In genomic region chr5:72346396-72346795, GRCh38 we compare ENCODE assay signal across 22 cellular contexts. TPM values are rescaled to one million over a fixed set of nuclear protein-coding genes. Genes with fewer than 3 reads are reported as not detected.
A peak's percentile ranks its signal among the peaks of the same experiment; 100 is the strongest.
DNase-seq lines count a peak whose midpoint lies in the region; ATAC-seq, FAIRE-seq and TF ChIP-seq lines count a peak whose summit lies in the region.
"Had no signal": no experiment of that assay in that cellular context is flagged by ENCODE, and none has a peak within 500 bp of the region (broad histone marks: within the 10 kb centered on the region; RNA-seq: fewer than 3 reads in every experiment).

No MANE protein-coding gene starts in this region.

- BruUV-seq in IMR-90 (replicated peaks; lab: Mats Ljungman, UMichigan) (no TSS peak), HepG2 (replicated peaks; lab: Mats Ljungman, UMichigan) (no TSS peak)

- H4K5ac ChIP-seq in IMR-90 (ENCODE audit: low read depth, low read length), result peak overlapping the region; percentile 52; the same call in 1 of the 2 replicates

- H3K18ac ChIP-seq in IMR-90 (ENCODE audit: low read depth, low read length), result peak overlapping the region; percentile 8

- H3K4me3 Mint-ChIP-seq in activated CD4-positive, alpha-beta memory T cell treated with anti-CD3 and anti-CD28 coated beads for 36 hours, result no peak overlapping the region
- no peak overlapping the region for H3K4me3 Mint-ChIP-seq in activated CD4-positive, alpha-beta memory T cell treated with anti-CD3 and anti-CD28 coated beads, Interleukin-2, amount 10 ng/mL, durations not matched to agents 7 days and 5 days
- H3K4me3 Mint-ChIP-seq in stimulated activated naive B cell treated with anti-CD40 and anti-IgM and Interleukin-4, amounts not matched to agents 10 μg/mL and 1 μg/mL and 100 μg/mL, for 72 hours, result no peak overlapping the region
- H3K4me3 Mint-ChIP-seq: CD14-positive monocyte had no signal

- H2AK9ac ChIP-seq in IMR-90 (replicated peaks; ENCODE audit: low read depth, low read length, poor library complexity), result peak overlapping the region; percentile 31

- H3K4me2 ChIP-seq in IMR-90 (ENCODE audit: low read depth, low read length), result no peak overlapping the region
- no peak overlapping the region for H3K4me2 ChIP-seq in HepG2 (ENCODE audit: low read depth, low read length)

- H3K36me3 ChIP-seq in IMR-90 (ENCODE audit: control insufficient read depth, insufficient read depth, low read length), result peaks cover 6% of the 10 kb centered on the region
- peaks cover 4 to 16% of the 10 kb centered on the region in 2 experiments; a peak in 3 of 5 replicates for H3K36me3 ChIP-seq in HepG2 (replicated peaks in 1 of 2; ENCODE audit: control insufficient read depth in 1 of 2, insufficient read depth in 2 of 2, low read length in 2 of 2)

- 94% methylated on average over 2 of the region's 2 CpGs; no CpG with 5 or more reads in 1 of the 2 experiments for WGBS in IMR-90 (ENCODE audit: extremely low coverage in 2 of 2, insufficient read length in 1 of 2), 2 experiments
- WGBS in HepG2 (ENCODE audit: low lambda C conversion rate), result 75% methylated on average over 1 of the region's 2 CpGs

- H3K27me3 ChIP-seq in IMR-90 (ENCODE audit: control insufficient read depth, insufficient read depth, low read length) (no peaks in the 10 kb centered on the region), HepG2 (ENCODE audit: control insufficient read depth in 1 of 2, insufficient read depth in 2 of 2, low read length in 2 of 2) (no peaks in the 10 kb centered on the region; a peak in 1 of 5 replicates)
- H3K27me3 ChIP-seq: SJSA1 had no signal

- no peak for TF ChIP-seq CTCF in IMR-90 (conservative IDR thresholded peaks at IDR 0.05; ENCODE audit: low read depth, low read length)
- TF ChIP-seq CTCF in HepG2 (CRISPR knock-in tag; IDR thresholded peaks at IDR 0.05), result no peak

- no peak for TF ChIP-seq RAD21 in IMR-90 (IDR thresholded peaks at IDR 0.05; ENCODE audit: low read length)
- no peak for TF ChIP-seq RAD21 in HepG2 (CRISPR knock-in tag; IDR thresholded peaks at IDR 0.05)

- peak overlapping the region; percentile 30; the same call in 1 of the 2 replicates for H4K91ac ChIP-seq in IMR-90 (ENCODE audit: insufficient read depth, low read depth, low read length)

- H2BK15ac ChIP-seq in IMR-90 (ENCODE audit: low read depth, low read length), result 0 out of 3 replicates have a peak overlapping the region, but pooled peaks have one; percentile 45

- peak overlapping the region; percentile 37 to 47; a peak in 3 of 4 replicates for H4K8ac ChIP-seq in IMR-90 (ENCODE audit: low read depth in 2 of 2, low read length in 2 of 2)

- peak overlapping the region; percentile 62 for H2BK120ac ChIP-seq in IMR-90 (ENCODE audit: low read depth, low read length)

- H2AK5ac ChIP-seq in IMR-90 (ENCODE audit: low read depth, low read length), result peak overlapping the region; percentile 63

- no peaks in the 10 kb centered on the region for H3K27me3 Mint-ChIP-seq in activated CD4-positive, alpha-beta memory T cell treated with anti-CD3 and anti-CD28 coated beads for 36 hours
- no peaks in the 10 kb centered on the region for H3K27me3 Mint-ChIP-seq in activated CD4-positive, alpha-beta memory T cell treated with anti-CD3 and anti-CD28 coated beads, Interleukin-2, amount 10 ng/mL, durations not matched to agents 7 days and 5 days
- no peaks in the 10 kb centered on the region for H3K27me3 Mint-ChIP-seq in stimulated activated naive B cell treated with anti-CD40 and anti-IgM and Interleukin-4, amounts not matched to agents 10 μg/mL and 1 μg/mL and 100 μg/mL, for 72 hours

- H3K4me1 ChIP-seq in IMR-90 (ENCODE audit: control insufficient read depth, insufficient read depth, low read length), result peaks cover 27% of the 10 kb centered on the region
- peaks cover 13% of the 10 kb centered on the region for H3K4me1 ChIP-seq in HepG2 (ENCODE audit: insufficient read depth, low read length)

- peaks cover 32% of the 10 kb centered on the region for H3K4me1 Mint-ChIP-seq in activated CD4-positive, alpha-beta memory T cell treated with anti-CD3 and anti-CD28 coated beads for 36 hours (ENCODE audit: low read depth)
- H3K4me1 Mint-ChIP-seq in activated CD4-positive, alpha-beta memory T cell treated with anti-CD3 and anti-CD28 coated beads, Interleukin-2, amount 10 ng/mL, durations not matched to agents 7 days and 5 days, result peaks cover 19% of the 10 kb centered on the region
- peaks cover 6 to 11% of the 10 kb centered on the region in 2 donors for H3K4me1 Mint-ChIP-seq in stimulated activated naive B cell treated with anti-CD40 and anti-IgM and Interleukin-4, amounts not matched to agents 10 μg/mL and 1 μg/mL and 100 μg/mL, for 72 hours

- no peak for FAIRE-seq in HepG2 (lab: Jason Lieb, UNC)
- FAIRE-seq: HTR-8/SVneo had no signal

- POLR2A ChIA-PET in activated CD4-positive, alpha-beta memory T cell treated with anti-CD3 and anti-CD28 coated beads for 36 hours (lab: Charles Lee), result interaction anchor here (0.8 kb wide), 1 partner anchor 27 kb away, joined by 3 read pairs; the partner anchor contains the start of genes MRPS27 and PTCD2
- POLR2A ChIA-PET in activated CD4-positive, alpha-beta memory T cell treated with anti-CD3 and anti-CD28 coated beads, Interleukin-2, amount 10 ng/mL, durations not matched to agents 7 days and 5 days (lab: Charles Lee), result no interaction called here
- POLR2A ChIA-PET in IMR-90 (lab: Charles Lee; ENCODE audit: unreplicated experiment) (no interaction called here), HepG2 (lab: Yijun Ruan, JAX) (interaction anchor here (1.0 to 1.1 kb wide), 2 partner anchors 26 to 39 kb away, joined by 4 to 10 read pairs; partner anchors contain the start of genes MRPS27 and PTCD2)

- H3K27ac Mint-ChIP-seq in activated CD4-positive, alpha-beta memory T cell treated with anti-CD3 and anti-CD28 coated beads for 36 hours, result peak overlapping the region; percentile 42
- no peak overlapping the region for H3K27ac Mint-ChIP-seq in activated CD4-positive, alpha-beta memory T cell treated with anti-CD3 and anti-CD28 coated beads, Interleukin-2, amount 10 ng/mL, durations not matched to agents 7 days and 5 days
- H3K27ac Mint-ChIP-seq in stimulated activated naive B cell treated with anti-CD40 and anti-IgM and Interleukin-4, amounts not matched to agents 10 μg/mL and 1 μg/mL and 100 μg/mL, for 72 hours, result peak overlapping the region; percentile 42

- H3K79me1 ChIP-seq in IMR-90 (ENCODE audit: low read depth in 1 of 2, low read length in 2 of 2), result peaks cover 0 to 8% of the 10 kb centered on the region in 2 experiments; a peak in 1 of 4 replicates

- H2BK20ac ChIP-seq in IMR-90 (ENCODE audit: low read depth, low read length), result peak overlapping the region; percentile 20; the same call in 1 of the 2 replicates

- peaks cover 12% of the 10 kb centered on the region for H3K9me1 ChIP-seq in IMR-90 (ENCODE audit: insufficient read depth, low read length)

- intact Hi-C loops in activated CD4-positive, alpha-beta memory T cell treated with anti-CD3 and anti-CD28 coated beads for 36 hours (cut with micrococcal nuclease), result loop anchor here (5.0 kb wide), 1 partner anchor 254 kb away; no protein-coding TSS in a partner anchor
- intact Hi-C loops in IMR-90 (cut with micrococcal nuclease) (no loop called here), HepG2 (cut with micrococcal nuclease; ENCODE audit: unreplicated experiment) (no loop called here)

- H3K9ac ChIP-seq in IMR-90 (ENCODE audit: low read depth, low read length) (no peak overlapping the region), HepG2 (ENCODE audit: insufficient read depth, low read depth, low read length) (no peak overlapping the region)

- H3K14ac ChIP-seq in IMR-90 (replicated peaks; ENCODE audit: low read depth, low read length), result no peak overlapping the region

- peak overlapping the region; percentile 82 for H2BK5ac ChIP-seq in IMR-90 (ENCODE audit: low read depth, low read length, poor library complexity, severe bottlenecking)

- H3K56ac ChIP-seq in IMR-90 (ENCODE audit: extremely low read depth, insufficient read depth, low read length), result no peak overlapping the region

- DNase-seq in activated CD4-positive, alpha-beta memory T cell treated with anti-CD3 and anti-CD28 coated beads for 36 hours, result no peak
- no peak for DNase-seq in activated CD4-positive, alpha-beta memory T cell treated with anti-CD3 and anti-CD28 coated beads, Interleukin-2, amount 10 ng/mL, durations not matched to agents 7 days and 5 days
- DNase-seq in IMR-90 (no peak), HepG2 (ENCODE audit: low spot score) (peak; percentile 58), epidermal melanocyte (ENCODE audit: insufficient read length, low spot score) (no peak), cerebellar nuclear complex (lab: John Stamatoyannopoulos, UW) (no peak)
- no peak for DNase-seq in stimulated activated naive B cell treated with anti-CD40 and anti-IgM and Interleukin-4, amounts not matched to agents 10 μg/mL and 1 μg/mL and 100 μg/mL, for 72 hours
- DNase-seq: AML-193, DMS79, HCEC 1CT, KG1, NCI-H1048, NCI-H1436 treated with DMSO at 0.1 percent for 48 hours, NCI-H2081, NCI-H510A treated with DMSO at 0.1 percent for 48 hours, NCI-H82, PC-3 had no signal

- CTCF ChIA-PET in activated CD4-positive, alpha-beta memory T cell treated with anti-CD3 and anti-CD28 coated beads for 36 hours (lab: Charles Lee), result no interaction called here
- CTCF ChIA-PET in activated CD4-positive, alpha-beta memory T cell treated with anti-CD3 and anti-CD28 coated beads, Interleukin-2, amount 10 ng/mL, durations not matched to agents 7 days and 5 days (lab: Charles Lee), result no interaction called here
- CTCF ChIA-PET in IMR-90 (lab: Yijun Ruan, JAX) (interaction anchor here (0.6 kb wide), 1 partner anchor 33 kb away, joined by 3 read pairs; no protein-coding TSS in a partner anchor), HepG2 (lab: Yijun Ruan, JAX; ENCODE audit: low intra/inter-chr PET ratio, low total read pairs) (no interaction called here)

- peaks cover 38% of the 10 kb centered on the region for H3K36me3 Mint-ChIP-seq in activated CD4-positive, alpha-beta memory T cell treated with anti-CD3 and anti-CD28 coated beads for 36 hours
- H3K36me3 Mint-ChIP-seq in activated CD4-positive, alpha-beta memory T cell treated with anti-CD3 and anti-CD28 coated beads, Interleukin-2, amount 10 ng/mL, durations not matched to agents 7 days and 5 days (ENCODE audit: low read depth), result peaks cover 29% of the 10 kb centered on the region
- H3K36me3 Mint-ChIP-seq in stimulated activated naive B cell treated with anti-CD40 and anti-IgM and Interleukin-4, amounts not matched to agents 10 μg/mL and 1 μg/mL and 100 μg/mL, for 72 hours, result peaks cover 40 to 69% of the 10 kb centered on the region in 2 donors

- TF ChIP-seq POLR2A in IMR-90 (IDR thresholded peaks at IDR 0.05; ENCODE audit: low read depth, low read length), result no peak
- TF ChIP-seq POLR2A in HepG2 (IDR thresholded peaks at IDR 0.05; ENCODE audit: insufficient read depth in 1 of 2, low read depth in 2 of 2, low read length in 2 of 2), result no peak

- ATAC-seq in IMR-90 (ENCODE audit: low read depth) (no peak), HepG2 (peak; percentile 83), GM19397 (IDR thresholded peaks at IDR 0.05; ENCODE audit: unreplicated experiment) (no peak)
- no peak for ATAC-seq in stimulated activated naive B cell treated with anti-CD40 and anti-IgM and Interleukin-4, amounts not matched to agents 10 μg/mL and 1 μg/mL and 100 μg/mL, for 72 hours (replicated peaks)
- ATAC-seq: PC-3 had no signal

- H2AFZ ChIP-seq in IMR-90 (replicated peaks; ENCODE audit: low read length, poor library complexity) (no peak overlapping the region), HepG2 (ENCODE audit: low read length) (no peak overlapping the region)

- no peaks in the 10 kb centered on the region for H4K20me1 ChIP-seq in IMR-90 (ENCODE audit: insufficient read depth, low read length)
- H4K20me1 ChIP-seq in HepG2 (ENCODE audit: insufficient read depth, low read length), result no peaks in the 10 kb centered on the region

- dilution Hi-C loops in IMR-90 (cut with HindIII; ENCODE audit: low sequenced_read_pairs, unreplicated experiment), result no loop called here

- H3K9me3 Mint-ChIP-seq in activated CD4-positive, alpha-beta memory T cell treated with anti-CD3 and anti-CD28 coated beads for 36 hours, result no peaks in the 10 kb centered on the region
- H3K9me3 Mint-ChIP-seq in activated CD4-positive, alpha-beta memory T cell treated with anti-CD3 and anti-CD28 coated beads, Interleukin-2, amount 10 ng/mL, durations not matched to agents 7 days and 5 days, result no peaks in the 10 kb centered on the region
- no peaks in the 10 kb centered on the region for H3K9me3 Mint-ChIP-seq in stimulated activated naive B cell treated with anti-CD40 and anti-IgM and Interleukin-4, amounts not matched to agents 10 μg/mL and 1 μg/mL and 100 μg/mL, for 72 hours

- H3K4me3 ChIP-seq in IMR-90 (ENCODE audit: insufficient read depth, low read depth, low read length) (no peak overlapping the region), HepG2 (replicated peaks in 1 of 3; ENCODE audit: insufficient read depth in 1 of 3, low read depth in 2 of 3, low read length in 3 of 3) (no peak overlapping the region)
- H3K4me3 ChIP-seq: SJSA1 had no signal

- TF ChIP-seq EP300 in HepG2 (IDR thresholded peaks at IDR 0.05; ENCODE audit: low read depth in 2 of 2, low read length in 2 of 2) (no peak), HepG2 (CRISPR knock-in tag; IDR thresholded peaks at IDR 0.05; ENCODE audit: borderline replicate concordance) (no peak)

- no peak overlapping the region for H3K23ac ChIP-seq in IMR-90 (ENCODE audit: low read depth, low read length)

- H3K27ac ChIP-seq in IMR-90 (ENCODE audit: insufficient read depth, low read length) (peak overlapping the region; percentile 5), HepG2 (ENCODE audit: extremely low read length, insufficient read depth, low read length) (no peak overlapping the region)
- H3K27ac ChIP-seq: HL-60, SJSA1 had no signal

- H3K79me2 ChIP-seq in HepG2 (ENCODE audit: insufficient read depth, low read length), result no peaks in the 10 kb centered on the region

- H3K4ac ChIP-seq in IMR-90 (ENCODE audit: low read depth, low read length), result peak overlapping the region; percentile 11; the same call in 1 of the 2 replicates

- H3K9me3 ChIP-seq in IMR-90 (ENCODE audit: control insufficient read depth, insufficient read depth, low read length) (no peaks in the 10 kb centered on the region), HepG2 (ENCODE audit: low read length) (no peaks in the 10 kb centered on the region)
- H3K9me3 ChIP-seq: SJSA1 had no signal

- in situ Hi-C loops in IMR-90 (cut with MboI; ENCODE audit: low sequenced_read_pairs) (no loop called here), HepG2 (cut with HindIII; ENCODE audit: extremely low pct_ligation_motif_present, low pct_unique_long_range_greater_than_20kb) (no loop called here)

RNA-seq across cellular contexts. Expression of gene PTCD2, which starts 26.2 kb away (rescaled TPM):
- 10 to 100 TPM; 10.8 to 12.1 TPM for total RNA-seq in activated CD4-positive, alpha-beta memory T cell treated with anti-CD3 and anti-CD28 coated beads for 36 hours
- 1 to 10 TPM; 7.5 to 8.4 TPM for total RNA-seq in activated CD4-positive, alpha-beta memory T cell treated with anti-CD3 and anti-CD28 coated beads, Interleukin-2, amount 10 ng/mL, durations not matched to agents 7 days and 5 days
- 9.9 and 10.0 TPM in 2 replicates for total RNA-seq in IMR-90 (2012; rRNA removed)
- polyA plus RNA-seq in IMR-90 (2012; rRNA removed), result 5.2 and 6.5 TPM in 2 replicates
- polyA plus RNA-seq in IMR-90 (2012; cell fraction: cytosol; rRNA removed), result 1.6 and 2.2 TPM in 2 replicates
- polyA plus RNA-seq in IMR-90 (2012; cell fraction: nucleus; rRNA removed; ENCODE audit: low replicate concordance), result 3.1 and 8.4 TPM in 2 replicates
- 6.4 and 7.0 TPM in 2 replicates for total RNA-seq in HepG2 (2016; rRNA removed; fragmentation: Illumina TruSeq; extraction: Trizol)
- total RNA-seq in HepG2 (2016; cell fraction: cytosol; rRNA removed; fragmentation: Illumina TruSeq; extraction: Trizol; ENCODE audit: low read depth), result 1.2 and 1.8 TPM in 2 replicates
- total RNA-seq in HepG2 (2016; cell fraction: insoluble cytoplasmic fraction; rRNA removed; fragmentation: Illumina TruSeq; extraction: Trizol), result 7.0 and 9.2 TPM in 2 replicates
- 3.4 TPM in 2 replicates for total RNA-seq in HepG2 (2016; cell fraction: membrane; rRNA removed; fragmentation: Illumina TruSeq; extraction: Trizol)
- total RNA-seq in HepG2 (2016; cell fraction: nucleus; rRNA removed; fragmentation: Illumina TruSeq; extraction: Trizol), result 11.4 and 14.2 TPM in 2 replicates
- polyA plus RNA-seq in HepG2 (2011; rRNA removed), result 5.3 and 5.5 TPM in 2 replicates
- 2.2 and 3.7 TPM in 2 replicates for polyA plus RNA-seq in HepG2 (2011; cell fraction: cytosol; rRNA removed)
- 9.0 and 11.4 TPM in 2 replicates for polyA plus RNA-seq in HepG2 (2011; cell fraction: nucleus; rRNA removed)
- 3.9 and 4.5 TPM in 2 replicates for polyA plus RNA-seq in HepG2 (2012)
- polyA plus RNA-seq in HepG2 (2016; cell fraction: cytosol; fragmentation: Illumina TruSeq; extraction: Trizol; ENCODE audit: low read depth), result 0.70 and 0.74 TPM in 2 replicates
- 8.3 and 9.4 TPM in 2 replicates for polyA plus RNA-seq in HepG2 (2016; cell fraction: insoluble cytoplasmic fraction; fragmentation: Illumina TruSeq; extraction: Trizol; ENCODE audit: low read depth)
- 1.6 and 2.1 TPM in 2 replicates for polyA plus RNA-seq in HepG2 (2016; cell fraction: membrane; fragmentation: Illumina TruSeq; extraction: Trizol; ENCODE audit: low read depth)
- 13.3 and 14.0 TPM in 2 replicates for polyA plus RNA-seq in HepG2 (2016; cell fraction: nucleus; fragmentation: Illumina TruSeq; extraction: Trizol; ENCODE audit: insufficient read depth, low read depth)
- polyA minus RNA-seq in HepG2 (2011; rRNA and poly(A)+ RNA removed; ENCODE audit: low replicate concordance), result 6.7 and 16.5 TPM in 2 replicates
- polyA minus RNA-seq in HepG2 (2011; cell fraction: cytosol; rRNA and poly(A)+ RNA removed), result 2.5 and 3.2 TPM in 2 replicates
- 19.2 and 20.8 TPM in 2 replicates for polyA minus RNA-seq in HepG2 (2011; cell fraction: nucleus; rRNA and poly(A)+ RNA removed)

RNA-seq across cellular contexts. Expression of gene MRPS27, which starts 26.4 kb away (rescaled TPM):
- total RNA-seq in activated CD4-positive, alpha-beta memory T cell treated with anti-CD3 and anti-CD28 coated beads for 36 hours, result 10 to 100 TPM; 85.9 to 91.4 TPM
- total RNA-seq in activated CD4-positive, alpha-beta memory T cell treated with anti-CD3 and anti-CD28 coated beads, Interleukin-2, amount 10 ng/mL, durations not matched to agents 7 days and 5 days, result 10 to 100 TPM; 34.5 to 41.1 TPM
- total RNA-seq in IMR-90 (2012; rRNA removed) (80.3 and 90.5 TPM in 2 replicates), HepG2 (2016; rRNA removed; fragmentation: Illumina TruSeq; extraction: Trizol) (115 and 139 TPM in 2 replicates)
- polyA plus RNA-seq in IMR-90 (2012; rRNA removed) (38.7 and 46.9 TPM in 2 replicates), HepG2 (2011; rRNA removed) (69.9 and 71.8 TPM in 2 replicates)
- 21.4 and 34.8 TPM in 2 replicates for polyA plus RNA-seq in IMR-90 (2012; cell fraction: cytosol; rRNA removed)
- polyA plus RNA-seq in IMR-90 (2012; cell fraction: nucleus; rRNA removed; ENCODE audit: low replicate concordance), result 20.3 and 37.8 TPM in 2 replicates
- 17.5 and 21.2 TPM in 2 replicates for total RNA-seq in HepG2 (2016; cell fraction: cytosol; rRNA removed; fragmentation: Illumina TruSeq; extraction: Trizol; ENCODE audit: low read depth)
- total RNA-seq in HepG2 (2016; cell fraction: insoluble cytoplasmic fraction; rRNA removed; fragmentation: Illumina TruSeq; extraction: Trizol), result 116 and 136 TPM in 2 replicates
- total RNA-seq in HepG2 (2016; cell fraction: membrane; rRNA removed; fragmentation: Illumina TruSeq; extraction: Trizol), result 84.2 and 94.1 TPM in 2 replicates
- total RNA-seq in HepG2 (2016; cell fraction: nucleus; rRNA removed; fragmentation: Illumina TruSeq; extraction: Trizol), result 105 and 107 TPM in 2 replicates
- 61.9 and 69.4 TPM in 2 replicates for polyA plus RNA-seq in HepG2 (2011; cell fraction: cytosol; rRNA removed)
- polyA plus RNA-seq in HepG2 (2011; cell fraction: nucleus; rRNA removed), result 35.6 and 40.4 TPM in 2 replicates
- polyA plus RNA-seq in HepG2 (2012), result 50.1 and 50.6 TPM in 2 replicates
- polyA plus RNA-seq in HepG2 (2016; cell fraction: cytosol; fragmentation: Illumina TruSeq; extraction: Trizol; ENCODE audit: low read depth), result 15.3 and 16.9 TPM in 2 replicates
- 115 and 117 TPM in 2 replicates for polyA plus RNA-seq in HepG2 (2016; cell fraction: insoluble cytoplasmic fraction; fragmentation: Illumina TruSeq; extraction: Trizol; ENCODE audit: low read depth)
- polyA plus RNA-seq in HepG2 (2016; cell fraction: membrane; fragmentation: Illumina TruSeq; extraction: Trizol; ENCODE audit: low read depth), result 55.5 and 63.7 TPM in 2 replicates
- 77.0 and 147 TPM in 2 replicates for polyA plus RNA-seq in HepG2 (2016; cell fraction: nucleus; fragmentation: Illumina TruSeq; extraction: Trizol; ENCODE audit: insufficient read depth, low read depth)
- polyA minus RNA-seq in HepG2 (2011; rRNA and poly(A)+ RNA removed; ENCODE audit: low replicate concordance), result 215 and 246 TPM in 2 replicates
- polyA minus RNA-seq in HepG2 (2011; cell fraction: cytosol; rRNA and poly(A)+ RNA removed), result 76.1 and 103 TPM in 2 replicates
- 93.1 and 114 TPM in 2 replicates for polyA minus RNA-seq in HepG2 (2011; cell fraction: nucleus; rRNA and poly(A)+ RNA removed)

Comparison
In these comparisons a context has a peak if more than half of its experiments do, and no peak if none do; other contexts are left out.
1. POLR2A ChIA-PET loops: an anchor here in activated CD4-positive, alpha-beta memory T cell treated with anti-CD3 and anti-CD28 coated beads for 36 hours (0.8 kb wide) and HepG2 (1.0 to 1.1 kb wide); none called in activated CD4-positive, alpha-beta memory T cell treated with anti-CD3 and anti-CD28 coated beads, Interleukin-2, amount 10 ng/mL, durations not matched to agents 7 days and 5 days and IMR-90.